ENCODE assay signal across 16 cellular contexts in genomic region chr1:245382981-245383380, GRCh38.
A peak's percentile ranks its signal among the peaks of the same experiment; 100 is the strongest.
DNase-seq lines count a peak whose midpoint lies in the region; ATAC-seq and TF ChIP-seq lines count a peak whose summit lies in the region.
"Had no signal": no experiment of that assay in that cellular context is flagged by ENCODE, and none has a peak within 500 bp of the region (broad histone marks: within the 10 kb centered on the region; RNA-seq: fewer than 3 reads in every experiment).

No MANE protein-coding gene starts in this region.

- H3K36me3 ChIP-seq in stomach smooth muscle (ENCODE audit: control insufficient read depth in 2 of 2, insufficient read depth in 2 of 2, low read length in 2 of 2) (no peaks in the 10 kb centered on the region), BE2C (no peaks in the 10 kb centered on the region)
- H3K36me3 ChIP-seq: BLaER1 had no signal

- CTCF ChIA-PET in WTC11 (lab: Charles Lee) = interaction anchor here (1.5 kb wide), 1 partner anchor 226 kb away, joined by 5 read pairs; no protein-coding TSS in a partner anchor

- no peak overlapping the region for H3K9ac ChIP-seq in stomach smooth muscle (ENCODE audit: low read length in 2 of 2)
- H3K9ac ChIP-seq: BLaER1, GM23248 had no signal

- no peak overlapping the region for H3K27ac ChIP-seq in foreskin keratinocyte
- H3K27ac ChIP-seq in stomach smooth muscle (ENCODE audit: low read length) = no peak overlapping the region
- H3K27ac ChIP-seq: BLaER1, C4-2B, GM23248 had no signal

- POLR2A ChIA-PET in WTC11 (lab: Charles Lee) = no interaction called here

- H3K9me3 Mint-ChIP-seq in WTC11 (peaks cover 4% of the 10 kb centered on the region; the same call in 1 of the 2 replicates), mesothelial cell of epicardium (no peaks in the 10 kb centered on the region)
- H3K9me3 Mint-ChIP-seq: CD8-positive, alpha-beta T cell had no signal

- no peaks in the 10 kb centered on the region; the same call in 1 of the 2 replicates for H3K27me3 Mint-ChIP-seq in WTC11 (ENCODE audit: low read depth)
- peaks cover 6% of the 10 kb centered on the region for H3K27me3 Mint-ChIP-seq in mesothelial cell of epicardium (ENCODE audit: low read depth)
- H3K27me3 Mint-ChIP-seq: CD4-positive, CD25-positive, alpha-beta regulatory T cell had no signal

- H3K4me3 Mint-ChIP-seq in WTC11 = no peak overlapping the region
- H3K4me3 Mint-ChIP-seq in mesothelial cell of epicardium = no peak overlapping the region
- H3K4me3 Mint-ChIP-seq: CD4-positive, CD25-positive, alpha-beta regulatory T cell; CD8-positive, alpha-beta T cell had no signal

- H3K4me1 Mint-ChIP-seq in WTC11 = peaks cover 35% of the 10 kb centered on the region
- H3K4me1 Mint-ChIP-seq in mesothelial cell of epicardium = peaks cover 16% of the 10 kb centered on the region

- H3K4me3 ChIP-seq in stomach smooth muscle (ENCODE audit: low read length in 2 of 2) (peak overlapping the region; percentile 24 to 29), BE2C (ENCODE audit: low read depth, low read length) (no peak overlapping the region)
- H3K4me3 ChIP-seq: BLaER1, GM23248 had no signal

- ATAC-seq in WTC11 (no peak), foreskin keratinocyte (peak; percentile 47), GM19395 (IDR thresholded peaks at IDR 0.05; ENCODE audit: unreplicated experiment) (no peak)
- ATAC-seq: CD8-positive, alpha-beta T cell had no signal

- no peaks in the 10 kb centered on the region for H3K9me3 ChIP-seq in stomach smooth muscle (ENCODE audit: control insufficient read depth in 2 of 2, low read length in 2 of 2)
- no peaks in the 10 kb centered on the region for H3K9me3 ChIP-seq in BE2C
- H3K9me3 ChIP-seq: BLaER1, Caco-2 had no signal

- no peak for DNase-seq in WTC11 (ENCODE audit: low spot score)
- peak; percentile 9 to 17 for DNase-seq in foreskin keratinocyte
- DNase-seq in mesothelial cell of epicardium (ENCODE audit: low spot score in 2 of 2, unreplicated experiment in 2 of 2) = no peak
- DNase-seq in BE2C = no peak
- DNase-seq: Caco-2; CD4-positive, CD25-positive, alpha-beta regulatory T cell; CD8-positive, alpha-beta T cell; DMS153; DND-41; GM23248; H7; HCEC 1CT had no signal

- TF ChIP-seq CTCF in WTC11 (IDR thresholded peaks at IDR 0.05) = no peak
- TF ChIP-seq CTCF in foreskin keratinocyte (conservative IDR thresholded peaks at IDR 0.05) = no peak
- no peak for TF ChIP-seq CTCF in mesothelial cell of epicardium (IDR thresholded peaks at IDR 0.05; ENCODE audit: unreplicated experiment)
- no peak for TF ChIP-seq CTCF in BE2C (IDR thresholded peaks at IDR 0.05; ENCODE audit: low read depth, low read length)

- H3K4me1 ChIP-seq in foreskin keratinocyte = no peaks in the 10 kb centered on the region
- H3K4me1 ChIP-seq in stomach smooth muscle (ENCODE audit: control insufficient read depth, insufficient read depth, low read length) = peaks cover 3% of the 10 kb centered on the region
- peaks cover 11% of the 10 kb centered on the region for H3K4me1 ChIP-seq in BE2C
- H3K4me1 ChIP-seq: Caco-2 had no signal

- H3K27ac Mint-ChIP-seq in WTC11 (peak overlapping the region; percentile 38; the same call in 1 of the 2 replicates), mesothelial cell of epicardium (peak overlapping the region; percentile 19)
- H3K27ac Mint-ChIP-seq: CD4-positive, CD25-positive, alpha-beta regulatory T cell; CD8-positive, alpha-beta T cell had no signal

- H3K27me3 ChIP-seq in foreskin keratinocyte (peaks cover 5% of the 10 kb centered on the region), stomach smooth muscle (ENCODE audit: control insufficient read depth in 1 of 2, insufficient read depth in 2 of 2, low read length in 2 of 2) (peaks cover 0 to 3% of the 10 kb centered on the region in 2 donors), BE2C (no peaks in the 10 kb centered on the region)
- H3K27me3 ChIP-seq: BLaER1 had no signal

- no peaks in the 10 kb centered on the region for H3K36me3 Mint-ChIP-seq in WTC11
- no peaks in the 10 kb centered on the region for H3K36me3 Mint-ChIP-seq in mesothelial cell of epicardium
- H3K36me3 Mint-ChIP-seq: CD4-positive, CD25-positive, alpha-beta regulatory T cell; CD8-positive, alpha-beta T cell had no signal

TF ChIP-seq in WTC11, 78 proteins besides CTCF, POLR2A, EP300 and RAD21 (continues in another document):
- TF ChIP-seq ARID4B (CRISPR knock-in tag; IDR thresholded peaks at IDR 0.05; ENCODE audit: borderline replicate concordance) (no peak), TEAD4 (CRISPR knock-in tag; IDR thresholded peaks at IDR 0.05) (no peak), TP53 (CRISPR knock-in tag; IDR thresholded peaks at IDR 0.05) (no peak), AR (CRISPR knock-in tag; IDR thresholded peaks at IDR 0.05) (no peak), PRRX2 (CRISPR knock-in tag; IDR thresholded peaks at IDR 0.05) (no peak), ZMAT4 (CRISPR knock-in tag; IDR thresholded peaks at IDR 0.05) (no peak), PREB (CRISPR knock-in tag; IDR thresholded peaks at IDR 0.05; ENCODE audit: borderline replicate concordance) (no peak), JUN (CRISPR knock-in tag; IDR thresholded peaks at IDR 0.05) (no peak), RELA (CRISPR knock-in tag; IDR thresholded peaks at IDR 0.05; ENCODE audit: borderline replicate concordance) (no peak)

Comparison
In these comparisons a context has a peak if more than half of its experiments do, and no peak if none do; other contexts are left out.
1. DNase-seq: peak in foreskin keratinocyte (2 of 2); none in WTC11 (single experiment), mesothelial cell of epicardium (0 of 2) and BE2C (single experiment).